Comparison of ENCODE assay signal across 21 cellular contexts in the genomic region with DNA sequence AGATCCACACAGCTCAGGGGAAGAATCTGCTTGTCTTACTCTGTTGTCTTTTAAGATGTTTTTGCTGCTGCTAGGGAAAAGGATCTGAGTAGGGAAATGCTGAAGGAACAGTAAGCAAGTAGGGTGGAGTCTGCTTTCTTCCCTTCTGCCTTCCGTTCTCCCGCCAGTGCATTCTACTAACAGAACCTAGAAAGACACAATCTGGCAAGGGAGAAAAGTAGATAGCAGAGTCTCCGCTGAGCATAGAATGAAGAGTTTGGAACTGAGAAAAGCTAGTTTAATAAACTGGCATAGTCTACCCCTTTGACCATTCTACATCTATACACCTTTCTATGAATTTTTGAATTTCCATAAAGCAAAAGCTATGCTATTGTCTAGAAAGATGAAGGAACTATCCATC. TPM values are rescaled to one million over a fixed set of nuclear protein-coding genes. Genes with fewer than 3 reads are reported as not detected.
"Had no signal": no experiment of that assay in that cellular context is flagged by ENCODE, and none has a peak within 500 bp of the region (broad histone marks: within the 10 kb centered on the region; RNA-seq: fewer than 3 reads in every experiment).

No MANE protein-coding gene starts in this region.

- H3K27me3 ChIP-seq: breast epithelium had no signal

- H3K4me2 ChIP-seq: PC-9 had no signal

- H3K9me3 ChIP-seq: breast epithelium had no signal

- ATAC-seq: activated CD4-positive, alpha-beta T cell treated with anti-CD3 and anti-CD28 coated beads for 36 hours had no signal

- H3K4me1 ChIP-seq: breast epithelium had no signal

- H3K27ac ChIP-seq: breast epithelium, PC-9, WERI-Rb-1 had no signal

- H3K4me3 ChIP-seq: breast epithelium, PC-9 had no signal

- DNase-seq: activated CD4-positive, alpha-beta memory T cell treated with anti-CD3 and anti-CD28 coated beads, Interleukin-2, amount 10 ng/mL, durations not matched to agents 7 days and 5 days; activated CD4-positive, alpha-beta T cell treated with anti-CD3 and anti-CD28 coated beads for 36 hours; activated CD4-positive, alpha-beta T cell treated with anti-CD3 and anti-CD28 coated beads, Interleukin-2, amount 50 U/mL, for 1 hour; activated CD8-positive, alpha-beta memory T cell treated with anti-CD3 and anti-CD28 coated beads, Interleukin-2, amount 50 U/mL, for 4 hours; activated effector memory CD4-positive, alpha-beta T cell treated with Interleukin-2 at 50 U/mL for 16 hours; activated naive CD4-positive, alpha-beta T cell; aorta; caudate nucleus; Karpas-422; NCI-H1105 treated with DMSO at 0.1 percent for 48 hours; NCI-H1436 treated with DMSO at 0.1 percent for 48 hours; NCI-H187; NCI-H2081; NCI-H510A treated with DMSO at 0.1 percent for 48 hours; NCI-H69; NK-92 treated with Interleukin-12 subunit alpha and Interleukin-12 subunit beta, amount 100 ng/mL, for 24 hours; PC-9; SHP77 treated with DMSO at 0.1 percent for 48 hours; WERI-Rb-1 had no signal

RNA-seq across cellular contexts. Expression of a gene that starts 55.4 kb away (rescaled TPM):
- total RNA-seq: activated CD4-positive, alpha-beta memory T cell treated with anti-CD3 and anti-CD28 coated beads, Interleukin-2, amount 10 ng/mL, durations not matched to agents 7 days and 5 days; activated CD4-positive, alpha-beta T cell treated with anti-CD3 and anti-CD28 coated beads for 36 hours; activated T-helper 1 cell treated with anti-CD3 and anti-CD28 coated beads, Interleukin-12 subunit alpha, Interleukin-12 subunit beta, Interleukin-2, Interleukin-4 antibody, amounts not matched to agents 30 ng/mL and 10 ng/mL and 1 ng/mL, durations not matched to agents 14 hours and 24 hours and 36 hours had no signal
